Comparison of ENCODE assay signal across 10 cellular contexts in the genomic region with DNA sequence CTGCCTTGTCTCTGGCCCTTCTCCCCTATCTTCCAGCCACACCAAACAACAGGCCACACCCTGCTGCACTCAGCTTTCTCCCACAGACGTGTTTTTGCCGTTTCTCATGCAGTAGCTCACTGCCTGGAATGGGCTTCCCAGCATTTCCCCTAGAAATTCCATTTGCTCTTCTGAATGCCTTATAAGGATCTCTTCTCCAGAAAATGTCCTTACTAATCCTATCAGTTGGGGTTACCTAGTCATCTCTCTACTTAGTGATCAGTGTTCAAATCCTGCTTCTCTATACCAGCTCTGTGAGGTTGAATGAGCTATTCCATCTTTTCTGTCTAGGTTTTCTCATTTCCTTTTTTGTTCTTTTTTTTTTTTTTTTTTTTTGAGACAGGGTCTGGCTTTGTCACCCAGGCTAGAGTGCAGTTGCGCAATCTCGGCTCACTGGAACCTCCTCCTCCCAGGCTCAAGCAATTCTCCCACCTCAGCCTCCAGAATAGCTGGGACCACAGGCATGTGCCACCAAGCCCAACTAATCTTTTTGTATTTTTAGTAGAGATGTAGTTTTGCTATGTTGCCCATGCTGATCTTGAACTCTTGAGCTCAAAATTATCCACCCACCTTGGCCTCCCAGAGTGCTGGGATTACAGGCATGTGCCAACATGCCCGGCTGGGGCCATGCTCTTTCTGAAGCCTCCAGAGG.
DNase-seq lines count a peak whose midpoint lies in the region; ATAC-seq and TF ChIP-seq lines count a peak whose summit lies in the region.
"Had no signal": no experiment of that assay in that cellular context is flagged by ENCODE, and none has a peak within 500 bp of the region (broad histone marks: within the 10 kb centered on the region; RNA-seq: fewer than 3 reads in every experiment).

No MANE protein-coding gene starts in this region.

- H3K4me2 ChIP-seq in fibroblast of lung (ENCODE audit: extremely low read depth, insufficient read depth, low read length) = peak overlapping the region; percentile 65

- H3K9ac ChIP-seq in fibroblast of lung (ENCODE audit: insufficient read depth, low read length) = peak overlapping the region; percentile 55
- H3K9ac ChIP-seq: parathyroid adenoma had no signal

- H3K4me3 ChIP-seq in Peyer's patch (no peak overlapping the region), fibroblast of lung (replicated peaks in 1 of 4; ENCODE audit: control extremely low read depth in 1 of 4, insufficient read depth in 1 of 4, low read depth in 3 of 4, low read length in 4 of 4) (no peak overlapping the region)

- no peaks in the 10 kb centered on the region for H3K79me2 ChIP-seq in fibroblast of lung (ENCODE audit: control insufficient read depth, insufficient read depth, low read length)
- H3K79me2 ChIP-seq: parathyroid adenoma had no signal

- H2AFZ ChIP-seq in fibroblast of lung (ENCODE audit: low read length) = peak overlapping the region; percentile 78
- H2AFZ ChIP-seq: parathyroid adenoma had no signal

- peak overlapping the region; percentile 41 to 85 (median 49) for H3K27ac ChIP-seq in Peyer's patch
- peak overlapping the region; percentile 94 for H3K27ac ChIP-seq in fibroblast of lung (ENCODE audit: insufficient read depth, low read length)
- H3K27ac ChIP-seq: parathyroid adenoma had no signal

- peak; percentile 84 for DNase-seq in ELR (ENCODE audit: low read depth)
- peak in 1 of 3 donors; percentile 63 for DNase-seq in Peyer's patch
- DNase-seq in fibroblast of lung (ENCODE audit: low read depth in 2 of 2) = peak; percentile 90 to 98
- peak; percentile 88 for DNase-seq in posterior vena cava (ENCODE audit: low spot score)
- no peak for DNase-seq in putamen (ENCODE audit: low spot score)
- no peak for DNase-seq in NCI-H2029 treated with DMSO at 0.1 percent for 48 hours (lab: John Stamatoyannopoulos, UW)
- DNase-seq: NCI-H2227 treated with DMSO at 0.1 percent for 48 hours had no signal

- TF ChIP-seq CTCF in Peyer's patch (IDR thresholded peaks at IDR 0.05) (no peak), fibroblast of lung (conservative IDR thresholded peaks at IDR 0.05 in 1 of 2, IDR thresholded peaks at IDR 0.05 in 1 of 2; ENCODE audit: low read depth in 1 of 2, low read length in 2 of 2) (no peak)

- no peaks in the 10 kb centered on the region for H3K9me3 ChIP-seq in Peyer's patch
- no peaks in the 10 kb centered on the region for H3K9me3 ChIP-seq in fibroblast of lung (ENCODE audit: control insufficient read depth, insufficient read depth, low read depth, low read length)

- H4K20me1 ChIP-seq in fibroblast of lung (ENCODE audit: control insufficient read depth, extremely low read depth, insufficient read depth, low read length) = no peaks in the 10 kb centered on the region

- ATAC-seq in GM21423 (IDR thresholded peaks at IDR 0.05; ENCODE audit: unreplicated experiment) = no peak
- ATAC-seq in HG03095 (IDR thresholded peaks at IDR 0.05; ENCODE audit: unreplicated experiment) = no peak

- intact Hi-C loops in posterior vena cava (cut with DNase I) = loop anchor here in 1 of 2 donors (10.0 kb wide), 1 partner anchor 223 kb away; no protein-coding TSS in a partner anchor

- H3K36me3 ChIP-seq in Peyer's patch = no peaks in the 10 kb centered on the region
- H3K36me3 ChIP-seq in fibroblast of lung (ENCODE audit: control insufficient read depth, insufficient read depth, low read length) = no peaks in the 10 kb centered on the region

- H3K27me3 ChIP-seq in Peyer's patch (no peaks in the 10 kb centered on the region), fibroblast of lung (ENCODE audit: control insufficient read depth, insufficient read depth, low read length) (no peaks in the 10 kb centered on the region)

- H3K4me1 ChIP-seq in Peyer's patch = peaks cover 0 to 14% (median 0%) of the 10 kb centered on the region in 4 donors
- H3K4me1 ChIP-seq in fibroblast of lung (ENCODE audit: control insufficient read depth, extremely low read depth, insufficient read depth, low read length) = peaks cover 12% of the 10 kb centered on the region
- H3K4me1 ChIP-seq: parathyroid adenoma had no signal

- no peak for TF ChIP-seq POLR2A in Peyer's patch (IDR thresholded peaks at IDR 0.05)

Comparison
In these comparisons a context has a peak if more than half of its experiments do, and no peak if none do; other contexts are left out.
1. DNase-seq: peak in ELR (single experiment), fibroblast of lung (2 of 2) and posterior vena cava (single experiment); none in putamen (single experiment) and NCI-H2029 treated with DMSO at 0.1 percent for 48 hours (single experiment).